In genomic region chr21:45951676-45952075, GRCh38 we compare ENCODE assay signal across 19 cellular contexts.
"Had no signal": no experiment of that assay in that cellular context is flagged by ENCODE, and none has a peak within 500 bp of the region (broad histone marks: within the 10 kb centered on the region; RNA-seq: fewer than 3 reads in every experiment).

No MANE protein-coding gene starts in this region.

- H3K4me3 ChIP-seq: tibial nerve had no signal

- H3K36me3 ChIP-seq: tibial nerve had no signal

- DNase-seq: activated CD4-positive, alpha-beta memory T cell treated with anti-CD3 and anti-CD28 coated beads, Interleukin-2, amount 10 ng/mL, durations not matched to agents 7 days and 5 days; activated CD4-positive, alpha-beta T cell treated with anti-CD3 and anti-CD28 coated beads, Interleukin-2, amount 10 ng/mL, durations not matched to agents 24 days and 14 days; activated effector memory CD4-positive, alpha-beta T cell treated with Interleukin-2 at 50 U/mL for 16 hours; activated naive CD4-positive, alpha-beta T cell treated with anti-CD3 and anti-CD28 coated beads for 36 hours; activated naive CD8-positive, alpha-beta T cell treated with anti-CD3 and anti-CD28 coated beads, Interleukin-2, amount 10 ng/mL, durations not matched to agents 7 days and 5 days; activated T-cell treated with anti-CD3 and anti-CD28 coated beads, Interleukin-2, amount 50 U/mL, for 72 hours; amniotic stem cell; cerebellar nuclear complex; cortex of kidney; immature natural killer cell; nephron progenitor cell; nucleus accumbens; retina; stimulated activated CD4-positive, alpha-beta T cell treated with anti-CD3 and anti-CD28 coated beads, Interleukin-4, amount 100 ng/mL, for 24 hours; stimulated activated naive CD4-positive, alpha-beta T cell treated with Interleukin-2 at 50 U/mL for 16 hours had no signal

- H3K9me3 ChIP-seq: tibial nerve had no signal

- ATAC-seq: activated CD4-positive, CD25-positive, alpha-beta regulatory T cell treated with anti-CD3 and anti-CD28 coated beads, Interleukin-2, amount 50 U/mL, for 24 hours; activated T-cell treated with anti-CD3 and anti-CD28 coated beads, Interleukin-2, amount 50 U/mL, for 72 hours; left lobe of liver had no signal

- H3K27ac ChIP-seq: epithelial cell of prostate, tibial nerve had no signal
